In the genomic region with DNA sequence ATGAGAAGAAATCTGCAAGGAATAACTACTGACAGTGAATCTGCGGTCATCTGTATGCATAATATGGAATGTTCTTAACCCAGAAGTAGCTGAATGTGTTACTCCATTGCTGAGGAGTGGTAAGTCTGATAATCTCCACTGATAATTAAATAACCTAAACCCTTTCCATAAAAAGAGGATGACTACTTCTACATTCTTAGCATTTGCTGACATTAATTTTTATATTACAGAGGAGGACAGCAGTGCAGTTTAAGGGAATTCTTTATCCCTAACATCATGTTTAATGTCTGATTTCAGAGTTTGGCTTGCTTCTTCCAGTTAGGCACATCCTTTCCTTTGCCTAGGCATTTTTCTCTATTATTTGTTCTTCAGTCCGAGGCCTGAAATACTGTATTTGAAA, we compare ENCODE assay signal across 27 cellular contexts. TPM values are rescaled to one million over a fixed set of nuclear protein-coding genes. Genes with fewer than 3 reads are reported as not detected.
DNase-seq lines count a peak whose midpoint lies in the region; ATAC-seq and TF ChIP-seq lines count a peak whose summit lies in the region.
"Had no signal": no experiment of that assay in that cellular context is flagged by ENCODE, and none has a peak within 500 bp of the region (broad histone marks: within the 10 kb centered on the region; RNA-seq: fewer than 3 reads in every experiment).

No MANE protein-coding gene starts in this region.

- H3K36me3 ChIP-seq in A673 (ENCODE audit: insufficient read depth, low read length, poor library complexity, severe bottlenecking) = no peaks in the 10 kb centered on the region
- H3K36me3 ChIP-seq: prostate gland, sigmoid colon had no signal

- POLR2A ChIA-PET in A673 (lab: Charles Lee; ENCODE audit: low non-redundant PET) = no interaction called here
- POLR2A ChIA-PET in CD4-positive, alpha-beta T cell (lab: Charles Lee) = interaction anchor here (1.3 to 4.7 kb wide), 3 partner anchors 9 to 58 kb away, joined by 4 to 38 read pairs (median 5); a partner anchor contains a TSS

- ATAC-seq in CD4-positive, alpha-beta T cell (ENCODE audit: poor library complexity) = no peak
- ATAC-seq in right cardiac atrium = no peak
- ATAC-seq in GM19351 (IDR thresholded peaks at IDR 0.05; ENCODE audit: unreplicated experiment) = no peak
- no peak for ATAC-seq in GM21526 (IDR thresholded peaks at IDR 0.05; ENCODE audit: low FRiP score, unreplicated experiment)

- no peaks in the 10 kb centered on the region for H3K9me3 Mint-ChIP-seq in CD4-positive, alpha-beta T cell
- H3K9me3 Mint-ChIP-seq in activated naive CD8-positive, alpha-beta T cell (ENCODE audit: low read depth) = no peaks in the 10 kb centered on the region
- H3K9me3 Mint-ChIP-seq in mesothelial cell of epicardium = peaks cover 5% of the 10 kb centered on the region

- H3K9me3 ChIP-seq in A673 (ENCODE audit: low read depth, low read length, poor library complexity, severe bottlenecking) (peaks cover 3% of the 10 kb centered on the region), right cardiac atrium (ENCODE audit: control insufficient read depth, low read length) (no peaks in the 10 kb centered on the region)
- H3K9me3 ChIP-seq in CD4-positive, alpha-beta T cell (ENCODE audit: control insufficient read depth, low read length) = no peaks in the 10 kb centered on the region
- H3K9me3 ChIP-seq: prostate gland, sigmoid colon, testis had no signal

- CTCF ChIA-PET in A673 (lab: Charles Lee) = no interaction called here
- CTCF ChIA-PET in CD4-positive, alpha-beta T cell (lab: Charles Lee) = interaction anchor here (1.3 to 1.6 kb wide), 2 partner anchors 8 to 66 kb away, joined by 3 to 7 read pairs; no protein-coding TSS in a partner anchor

- H3K4me1 Mint-ChIP-seq in CD4-positive, alpha-beta T cell (ENCODE audit: low read depth) = peaks cover 84% of the 10 kb centered on the region
- peaks cover 79% of the 10 kb centered on the region for H3K4me1 Mint-ChIP-seq in activated naive CD8-positive, alpha-beta T cell (ENCODE audit: low read depth)
- H3K4me1 Mint-ChIP-seq in mesothelial cell of epicardium = peaks cover 27% of the 10 kb centered on the region

- H3K27me3 ChIP-seq in A673 (replicated peaks; ENCODE audit: insufficient read depth, low read depth, low read length, poor library complexity) (no peaks in the 10 kb centered on the region), right cardiac atrium (ENCODE audit: control insufficient read depth, insufficient read depth) (no peaks in the 10 kb centered on the region)
- H3K27me3 ChIP-seq in CD4-positive, alpha-beta T cell (ENCODE audit: control insufficient read depth, insufficient read depth, low read length) = no peaks in the 10 kb centered on the region
- H3K27me3 ChIP-seq: sigmoid colon, testis had no signal

- no peak overlapping the region for H3K27ac ChIP-seq in A673 (ENCODE audit: low read depth, low read length, poor library complexity, severe bottlenecking)
- H3K27ac ChIP-seq in CD4-positive, alpha-beta T cell (ENCODE audit: low read depth, low read length) = no peak overlapping the region
- H3K27ac ChIP-seq in right cardiac atrium (ENCODE audit: low read length) = no peak overlapping the region
- H3K27ac ChIP-seq: C4-2B, epithelial cell of prostate, prostate gland, sigmoid colon, testis, VCaP had no signal

- 85% methylated on average over 2 of the region's 2 CpGs for WGBS in right cardiac atrium

- H3K4me3 ChIP-seq in A673 (ENCODE audit: low read depth, low read length, poor library complexity, severe bottlenecking) = no peak overlapping the region
- no peak overlapping the region for H3K4me3 ChIP-seq in right cardiac atrium (ENCODE audit: low read length)
- H3K4me3 ChIP-seq: prostate gland, sigmoid colon, testis had no signal

- intact Hi-C loops in A673 (cut with micrococcal nuclease; ENCODE audit: unreplicated experiment) = no loop called here
- intact Hi-C loops in CD4-positive, alpha-beta T cell (cut with DNase I, micrococcal nuclease) = loop anchor here in 1 of 2 experiments (5.0 kb wide), 1 partner anchor 49 kb away; no protein-coding TSS in a partner anchor
- intact Hi-C loops in right cardiac atrium (cut with DNase I) = no loop called here

- TSS peak; percentile 22 for BruUV-seq in A673 (replicated peaks; lab: Mats Ljungman, UMichigan)

- no peaks in the 10 kb centered on the region for H3K27me3 Mint-ChIP-seq in CD4-positive, alpha-beta T cell
- H3K27me3 Mint-ChIP-seq in activated naive CD8-positive, alpha-beta T cell = no peaks in the 10 kb centered on the region
- no peaks in the 10 kb centered on the region for H3K27me3 Mint-ChIP-seq in mesothelial cell of epicardium (ENCODE audit: low read depth)

- peaks cover 77% of the 10 kb centered on the region for H3K36me3 Mint-ChIP-seq in CD4-positive, alpha-beta T cell (ENCODE audit: low read depth)
- peaks cover 14% of the 10 kb centered on the region for H3K36me3 Mint-ChIP-seq in activated naive CD8-positive, alpha-beta T cell
- peaks cover 17% of the 10 kb centered on the region for H3K36me3 Mint-ChIP-seq in mesothelial cell of epicardium

- H3K4me3 Mint-ChIP-seq in CD4-positive, alpha-beta T cell = no peak overlapping the region
- H3K4me3 Mint-ChIP-seq in activated naive CD8-positive, alpha-beta T cell = peak overlapping the region; percentile 38
- H3K4me3 Mint-ChIP-seq in mesothelial cell of epicardium = no peak overlapping the region
- H3K4me3 Mint-ChIP-seq: neural crest cell had no signal

- peak overlapping the region; percentile 33 for H3K27ac Mint-ChIP-seq in CD4-positive, alpha-beta T cell
- H3K27ac Mint-ChIP-seq in activated naive CD8-positive, alpha-beta T cell = peak overlapping the region; percentile 84
- H3K27ac Mint-ChIP-seq in mesothelial cell of epicardium = peak overlapping the region; percentile 47

- no peak for TF ChIP-seq CTCF in A673 (conservative IDR thresholded peaks at IDR 0.05; ENCODE audit: low read depth, low read length)
- TF ChIP-seq CTCF in CD4-positive, alpha-beta T cell (IDR thresholded peaks at IDR 0.05) = no peak
- TF ChIP-seq CTCF in mesothelial cell of epicardium (IDR thresholded peaks at IDR 0.05; ENCODE audit: unreplicated experiment) = no peak

- DNase-seq in A673 (ENCODE audit: low spot score) (no peak), mesothelial cell of epicardium (ENCODE audit: low spot score in 2 of 2, unreplicated experiment in 2 of 2) (no peak), right cardiac atrium (no peak)
- no peak for DNase-seq in CD4-positive, alpha-beta T cell
- no peak for DNase-seq in effector CD8-positive, alpha-beta T cell (lab: John Stamatoyannopoulos, UW)
- DNase-seq: activated CD4-positive, alpha-beta T cell treated with anti-CD3 and anti-CD28 coated beads, Interleukin-2, amount 50 U/mL, for 1 hour; activated CD8-positive, alpha-beta memory T cell treated with anti-CD3 and anti-CD28 coated beads, Interleukin-2, amount 50 U/mL, for 4 hours; activated effector memory CD4-positive, alpha-beta T cell treated with Interleukin-2 at 50 U/mL for 16 hours; head of caudate nucleus; kidney; NCI-H1048; NCI-H187; NCI-H2171; NCI-H524 treated with DMSO at 0.1 percent for 48 hours; SHP77 treated with DMSO at 0.1 percent for 48 hours; sigmoid colon; stimulated activated naive CD4-positive, alpha-beta T cell treated with Interleukin-2 at 50 U/mL for 16 hours; T-helper 9 cell; testis had no signal

- H3K4me1 ChIP-seq in A673 (ENCODE audit: insufficient read depth, low read length, poor library complexity, severe bottlenecking) (peaks cover 17% of the 10 kb centered on the region), right cardiac atrium (ENCODE audit: control insufficient read depth, insufficient read depth, low read length) (peaks cover 3% of the 10 kb centered on the region)
- H3K4me1 ChIP-seq: prostate gland, testis had no signal

RNA-seq across cellular contexts. Expression of a gene that starts 52.2 kb away (rescaled TPM):
- total RNA-seq in A673 (2021) (25.5 and 26.6 TPM in 2 replicates), mesothelial cell of epicardium (23.6 to 27.5 TPM (median 25.9 TPM) in 3 replicates), right cardiac atrium (10 to 100 TPM; 12.1 to 14.2 (median 13.2) TPM)
- total RNA-seq in CD4-positive, alpha-beta T cell = 100 to 1,000 TPM; 218 to 230 TPM
- 7.7 TPM for polyA plus RNA-seq in right cardiac atrium

Comparison
In these comparisons a context has a peak if more than half of its experiments do, and no peak if none do; other contexts are left out.
1. H3K27ac Mint-ChIP-seq: peak in every context shown above with its lines; median percentile 84 in activated naive CD8-positive, alpha-beta T cell; 47 in mesothelial cell of epicardium; 33 in CD4-positive, alpha-beta T cell.